Comparison of ENCODE assay signal across 8 cellular contexts in the genomic region with DNA sequence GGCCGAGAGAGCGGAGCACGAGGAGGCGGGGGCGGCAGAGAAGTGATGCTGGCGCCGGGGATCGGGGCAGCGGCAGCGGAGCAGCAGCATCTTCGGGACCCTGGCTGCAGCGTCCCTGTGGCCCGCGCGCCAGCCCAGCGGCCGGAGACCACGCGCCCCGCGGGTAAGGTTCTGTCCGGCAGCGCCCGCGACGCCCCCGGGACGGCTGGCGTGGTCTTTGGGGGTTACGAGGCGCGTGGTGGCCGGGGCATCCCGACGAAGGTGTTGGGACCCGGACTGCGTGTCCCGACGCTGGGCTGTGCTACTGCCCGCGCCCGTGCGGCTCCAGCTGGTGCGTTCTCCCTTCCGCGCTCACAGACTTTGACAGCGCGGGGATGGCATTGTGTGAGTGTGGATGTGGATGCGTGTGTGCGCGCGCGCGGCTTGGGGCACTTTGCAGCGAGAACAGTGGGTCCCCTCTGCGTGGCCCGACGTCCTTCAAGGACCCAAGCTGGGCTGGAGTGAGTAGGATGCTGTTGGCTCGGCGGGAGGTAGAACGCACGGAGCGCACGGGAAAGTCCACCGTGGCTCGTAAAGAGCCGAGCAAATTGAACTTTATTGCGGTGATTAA. TPM values are rescaled to one million over a fixed set of nuclear protein-coding genes. Genes with fewer than 3 reads are reported as not detected.
DNase-seq lines count a peak whose midpoint lies in the region; ATAC-seq and TF ChIP-seq lines count a peak whose summit lies in the region.

No MANE protein-coding gene starts in this region.

- TF ChIP-seq CTCF in tibial nerve (IDR thresholded peaks at IDR 0.05), result no peak

- no peaks in the 10 kb centered on the region for H3K36me3 ChIP-seq in NT2/D1 (ENCODE audit: insufficient read depth, insufficient read length, low read length)
- H3K36me3 ChIP-seq in tibial nerve, result no peaks in the 10 kb centered on the region

- H3K4me3 Mint-ChIP-seq in activated T-cell treated with anti-CD3 and anti-CD28 coated beads, Interleukin-2, amount 50 U/mL, for 4 hours, result peak overlapping the region; percentile 70
- peak overlapping the region; percentile 68 for H3K4me3 Mint-ChIP-seq in memory B cell

- H3K27me3 Mint-ChIP-seq in activated T-cell treated with anti-CD3 and anti-CD28 coated beads, Interleukin-2, amount 50 U/mL, for 4 hours (ENCODE audit: low read depth), result peaks cover 36% of the 10 kb centered on the region
- peaks cover 17% of the 10 kb centered on the region for H3K27me3 Mint-ChIP-seq in memory B cell

- H3K36me3 Mint-ChIP-seq in activated T-cell treated with anti-CD3 and anti-CD28 coated beads, Interleukin-2, amount 50 U/mL, for 4 hours (ENCODE audit: insufficient read depth), result no peaks in the 10 kb centered on the region
- H3K36me3 Mint-ChIP-seq in memory B cell, result peaks cover 5% of the 10 kb centered on the region

- peak overlapping the region in 2 of 4 donors; percentile 39 to 97 for H3K27ac ChIP-seq in tibial nerve

- peak; percentile 37 to 38 for ATAC-seq in activated T-cell treated with anti-CD3 and anti-CD28 coated beads, Interleukin-2, amount 50 U/mL, for 4 hours
- ATAC-seq in HG02798 (IDR thresholded peaks at IDR 0.05; ENCODE audit: poor library complexity, unreplicated experiment) (peak; percentile 4), memory B cell (ENCODE audit: low read depth) (no peak)

- no peak for TF ChIP-seq EP300 in tibial nerve (IDR thresholded peaks at IDR 0.05)

- peaks cover 23% of the 10 kb centered on the region for H3K27me3 ChIP-seq in NT2/D1 (ENCODE audit: insufficient read depth, insufficient read length)
- peaks cover 0 to 8% of the 10 kb centered on the region in 2 donors for H3K27me3 ChIP-seq in tibial nerve

- H3K4me1 ChIP-seq in NT2/D1 (ENCODE audit: insufficient read depth, insufficient read length) (no peaks in the 10 kb centered on the region), tibial nerve (peaks cover 0 to 23% (median 13%) of the 10 kb centered on the region in 4 donors)

- no peak for TF ChIP-seq POLR2A in tibial nerve (IDR thresholded peaks at IDR 0.05)

- H3K9me3 ChIP-seq in NT2/D1 (ENCODE audit: insufficient read depth, low read length) (no peaks in the 10 kb centered on the region), tibial nerve (no peaks in the 10 kb centered on the region)

- peak overlapping the region; percentile 81 for H3K4me3 ChIP-seq in NT2/D1 (ENCODE audit: insufficient read length, low read depth)
- peak overlapping the region; percentile 53 to 96 (median 69) for H3K4me3 ChIP-seq in tibial nerve

- H3K9ac ChIP-seq in NT2/D1 (ENCODE audit: insufficient read length, low read depth), result peak overlapping the region; percentile 82

- H3K27ac Mint-ChIP-seq in memory B cell, result no peak overlapping the region

- peaks cover 12% of the 10 kb centered on the region for H3K4me1 Mint-ChIP-seq in activated T-cell treated with anti-CD3 and anti-CD28 coated beads, Interleukin-2, amount 50 U/mL, for 4 hours (ENCODE audit: low read depth)
- H3K4me1 Mint-ChIP-seq in memory B cell, result peaks cover 10% of the 10 kb centered on the region

- DNase-seq in activated T-cell treated with anti-CD3 and anti-CD28 coated beads, Interleukin-2, amount 50 U/mL, for 4 hours, result no peak
- no peak for DNase-seq in activated T-cell treated with anti-CD3 and anti-CD28 coated beads, Interleukin-2, amount 50 U/mL, for 1 hour
- DNase-seq in NT2/D1 (ENCODE audit: low read depth, low spot score) (no peak), ecto neural progenitor cell (ENCODE audit: low spot score) (peak; percentile 67), memory B cell (ENCODE audit: low spot score in 2 of 2) (no peak), tibial nerve (ENCODE audit: low spot score in 2 of 2) (peak in 1 of 2 donors; percentile 9), GDM1 (lab: John Stamatoyannopoulos, UW) (no peak)

- peaks cover 3% of the 10 kb centered on the region for H3K9me3 Mint-ChIP-seq in activated T-cell treated with anti-CD3 and anti-CD28 coated beads, Interleukin-2, amount 50 U/mL, for 4 hours
- peaks cover 1% of the 10 kb centered on the region for H3K9me3 Mint-ChIP-seq in memory B cell

- WGBS in tibial nerve, 2 donors, result 2 to 4% methylated on average over 29 to 44 of the region's 68 CpGs

RNA-seq across cellular contexts. Expression of a gene that starts 0.5 kb away (rescaled TPM):
- total RNA-seq in activated T-cell treated with anti-CD3 and anti-CD28 coated beads, Interleukin-2, amount 50 U/mL, for 4 hours, result under 1 TPM in 1 of 3 donors, not detected in 2; 0.05 TPM
- 1 to 10 TPM in 1 of 4 donors, under 1 TPM in 3; 0.30 to 1.4 (median 0.75) TPM for total RNA-seq in tibial nerve
